1 cellular context compared by ENCODE assay signal in the genomic region with DNA sequence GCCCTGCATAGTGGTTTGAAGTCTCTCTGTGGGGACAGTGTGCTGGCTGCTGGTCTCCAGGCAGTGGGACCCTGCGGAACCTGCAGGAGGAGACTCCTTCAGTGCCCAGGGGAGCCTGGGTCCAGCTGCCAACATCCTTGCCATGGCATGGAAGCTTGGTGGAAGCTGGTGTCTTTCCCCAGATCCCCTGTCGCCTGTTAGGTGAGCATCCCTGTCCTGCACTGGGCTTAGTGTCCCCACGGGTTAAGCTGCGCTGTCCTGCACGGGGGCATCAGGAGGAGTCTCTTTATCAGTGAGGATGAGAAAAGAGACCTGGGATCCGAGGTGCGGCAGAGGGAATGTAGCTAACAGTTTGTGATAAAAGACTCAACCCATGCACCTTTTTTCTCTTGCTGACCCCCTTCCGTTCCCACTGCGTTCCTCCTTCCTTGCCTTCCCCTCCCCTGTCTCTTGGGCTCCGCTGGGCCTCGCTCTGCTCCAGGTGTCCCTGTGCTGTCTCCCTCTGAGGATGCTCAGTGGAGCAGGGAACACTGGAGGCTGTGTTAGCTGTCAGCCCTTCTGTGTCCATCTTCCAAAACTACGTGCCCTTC.
TF ChIP-seq lines count a peak whose summit lies in the region.

No MANE protein-coding gene starts in this region.

TF ChIP-seq in K562, 482 proteins besides CTCF, POLR2A, EP300 and RAD21:
- no peak for TF ChIP-seq ZNF445 (CRISPR knock-in tag; IDR thresholded peaks at IDR 0.05; ENCODE audit: low read depth)
- TF ChIP-seq, protein P1, sequence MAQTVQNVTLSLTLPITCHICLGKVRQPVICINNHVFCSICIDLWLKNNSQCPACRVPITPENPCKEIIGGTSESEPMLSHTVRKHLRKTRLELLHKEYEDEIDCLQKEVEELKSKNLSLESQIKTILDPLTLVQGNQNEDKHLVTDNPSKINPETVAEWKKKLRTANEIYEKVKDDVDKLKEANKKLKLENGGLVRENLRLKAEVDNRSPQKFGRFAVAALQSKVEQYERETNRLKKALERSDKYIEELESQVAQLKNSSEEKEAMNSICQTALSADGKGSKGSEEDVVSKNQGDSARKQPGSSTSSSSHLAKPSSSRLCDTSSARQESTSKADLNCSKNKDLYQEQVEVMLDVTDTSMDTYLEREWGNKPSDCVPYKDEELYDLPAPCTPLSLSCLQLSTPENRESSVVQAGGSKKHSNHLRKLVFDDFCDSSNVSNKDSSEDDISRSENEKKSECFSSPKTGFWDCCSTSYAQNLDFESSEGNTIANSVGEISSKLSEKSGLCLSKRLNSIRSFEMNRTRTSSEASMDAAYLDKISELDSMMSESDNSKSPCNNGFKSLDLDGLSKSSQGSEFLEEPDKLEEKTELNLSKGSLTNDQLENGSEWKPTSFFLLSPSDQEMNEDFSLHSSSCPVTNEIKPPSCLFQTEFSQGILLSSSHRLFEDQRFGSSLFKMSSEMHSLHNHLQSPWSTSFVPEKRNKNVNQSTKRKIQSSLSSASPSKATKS (CRISPR knock-in tag; IDR thresholded peaks at IDR 0.05), result no peak
- TF ChIP-seq, protein P2, sequence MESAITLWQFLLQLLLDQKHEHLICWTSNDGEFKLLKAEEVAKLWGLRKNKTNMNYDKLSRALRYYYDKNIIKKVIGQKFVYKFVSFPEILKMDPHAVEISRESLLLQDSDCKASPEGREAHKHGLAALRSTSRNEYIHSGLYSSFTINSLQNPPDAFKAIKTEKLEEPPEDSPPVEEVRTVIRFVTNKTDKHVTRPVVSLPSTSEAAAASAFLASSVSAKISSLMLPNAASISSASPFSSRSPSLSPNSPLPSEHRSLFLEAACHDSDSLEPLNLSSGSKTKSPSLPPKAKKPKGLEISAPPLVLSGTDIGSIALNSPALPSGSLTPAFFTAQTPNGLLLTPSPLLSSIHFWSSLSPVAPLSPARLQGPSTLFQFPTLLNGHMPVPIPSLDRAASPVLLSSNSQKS (CRISPR knock-in tag; IDR thresholded peaks at IDR 0.05), result no peak
- TF ChIP-seq LCOR (CRISPR knock-in tag; IDR thresholded peaks at IDR 0.05), result no peak
- TF ChIP-seq, protein P3, sequence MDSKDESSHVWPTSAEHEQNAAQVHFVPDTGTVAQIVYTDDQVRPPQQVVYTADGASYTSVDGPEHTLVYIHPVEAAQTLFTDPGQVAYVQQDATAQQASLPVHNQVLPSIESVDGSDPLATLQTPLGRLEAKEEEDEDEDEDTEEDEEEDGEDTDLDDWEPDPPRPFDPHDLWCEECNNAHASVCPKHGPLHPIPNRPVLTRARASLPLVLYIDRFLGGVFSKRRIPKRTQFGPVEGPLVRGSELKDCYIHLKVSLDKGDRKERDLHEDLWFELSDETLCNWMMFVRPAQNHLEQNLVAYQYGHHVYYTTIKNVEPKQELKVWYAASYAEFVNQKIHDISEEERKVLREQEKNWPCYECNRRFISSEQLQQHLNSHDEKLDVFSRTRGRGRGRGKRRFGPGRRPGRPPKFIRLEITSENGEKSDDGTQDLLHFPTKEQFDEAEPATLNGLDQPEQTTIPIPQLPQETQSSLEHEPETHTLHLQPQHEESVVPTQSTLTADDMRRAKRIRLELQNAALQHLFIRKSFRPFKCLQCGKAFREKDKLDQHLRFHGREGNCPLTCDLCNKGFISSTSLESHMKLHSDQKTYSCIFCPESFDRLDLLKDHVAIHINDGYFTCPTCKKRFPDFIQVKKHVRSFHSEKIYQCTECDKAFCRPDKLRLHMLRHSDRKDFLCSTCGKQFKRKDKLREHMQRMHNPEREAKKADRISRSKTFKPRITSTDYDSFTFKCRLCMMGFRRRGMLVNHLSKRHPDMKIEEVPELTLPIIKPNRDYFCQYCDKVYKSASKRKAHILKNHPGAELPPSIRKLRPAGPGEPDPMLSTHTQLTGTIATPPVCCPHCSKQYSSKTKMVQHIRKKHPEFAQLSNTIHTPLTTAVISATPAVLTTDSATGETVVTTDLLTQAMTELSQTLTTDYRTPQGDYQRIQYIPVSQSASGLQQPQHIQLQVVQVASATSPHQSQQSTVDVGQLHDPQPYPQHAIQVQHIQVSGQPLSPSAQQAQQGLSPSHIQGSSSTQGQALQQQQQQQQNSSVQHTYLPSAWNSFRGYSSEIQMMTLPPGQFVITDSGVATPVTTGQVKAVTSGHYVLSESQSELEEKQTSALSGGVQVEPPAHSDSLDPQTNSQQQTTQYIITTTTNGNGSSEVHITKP (IDR thresholded peaks at IDR 0.05; ENCODE audit: partially characterized antibody), result peak; percentile 13
- no peak for TF ChIP-seq MAFG (tag; conservative IDR thresholded peaks at IDR 0.05)
